Comparison of ENCODE assay signal across 8 cellular contexts in the genomic region with DNA sequence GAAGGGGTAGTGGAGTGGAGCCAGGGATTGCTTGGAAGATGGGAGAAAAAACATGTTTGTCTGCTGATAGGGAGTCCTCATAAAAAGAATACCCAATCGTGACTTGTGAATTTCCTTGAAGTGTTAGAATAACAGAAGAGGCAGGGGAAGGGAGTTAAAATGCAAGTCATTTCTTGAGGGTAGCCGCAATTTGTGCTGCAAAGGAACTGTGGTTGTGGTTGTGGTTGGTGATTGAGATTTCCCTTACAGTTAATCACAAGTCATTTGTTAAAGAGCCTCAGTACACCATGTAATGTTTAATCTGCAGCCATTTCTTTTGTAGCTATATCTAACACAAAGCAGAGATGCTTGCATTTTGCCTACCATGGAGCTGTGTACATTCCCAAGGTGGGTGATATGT.
DNase-seq lines count a peak whose midpoint lies in the region; ATAC-seq lines count a peak whose summit lies in the region.

No MANE protein-coding gene starts in this region.

- DNase-seq in activated gamma-delta T cell treated with Interleukin-2 at 50 U/mL for 16 hours (peak; percentile 47), activated gamma-delta T cell (lab: John Stamatoyannopoulos, UW) (no peak), NOMO-1 treated with DMSO at 0.1 percent for 48 hours (lab: John Stamatoyannopoulos, UW; ENCODE audit: unreplicated experiment) (peak; percentile 97), posterior cingulate gyrus (no peak)
- DNase-seq in activated naive CD4-positive, alpha-beta T cell treated with anti-CD3 and anti-CD28 coated beads, Interleukin-2, amount 10 ng/mL, durations not matched to agents 7 days and 5 days, result peak; percentile 78
- DNase-seq in stimulated activated CD8-positive, alpha-beta memory T cell treated with anti-CD3 and anti-CD28 coated beads, Interleukin-12 subunit alpha, Interleukin-12 subunit beta, amount 100 ng/mL, for 24 hours (ENCODE audit: extremely low read depth), result peak; percentile 20

- peaks cover 15% of the 10 kb centered on the region for H3K9me3 Mint-ChIP-seq in activated naive CD4-positive, alpha-beta T cell treated with anti-CD3 and anti-CD28 coated beads, Interleukin-2, amount 10 ng/mL, durations not matched to agents 7 days and 5 days

- intact Hi-C loops in posterior cingulate gyrus (cut with DNase I), result no loop called here

- peaks cover 54% of the 10 kb centered on the region for H3K27me3 Mint-ChIP-seq in activated naive CD4-positive, alpha-beta T cell treated with anti-CD3 and anti-CD28 coated beads, Interleukin-2, amount 10 ng/mL, durations not matched to agents 7 days and 5 days

- no peak for ATAC-seq in HG03095 (IDR thresholded peaks at IDR 0.05; ENCODE audit: unreplicated experiment)
- ATAC-seq in GM21576 (IDR thresholded peaks at IDR 0.05; ENCODE audit: unreplicated experiment), result no peak

- peaks cover 4% of the 10 kb centered on the region for H3K36me3 Mint-ChIP-seq in activated naive CD4-positive, alpha-beta T cell treated with anti-CD3 and anti-CD28 coated beads, Interleukin-2, amount 10 ng/mL, durations not matched to agents 7 days and 5 days

- peaks cover 13% of the 10 kb centered on the region for H3K4me1 Mint-ChIP-seq in activated naive CD4-positive, alpha-beta T cell treated with anti-CD3 and anti-CD28 coated beads, Interleukin-2, amount 10 ng/mL, durations not matched to agents 7 days and 5 days

- H3K4me3 Mint-ChIP-seq in activated naive CD4-positive, alpha-beta T cell treated with anti-CD3 and anti-CD28 coated beads, Interleukin-2, amount 10 ng/mL, durations not matched to agents 7 days and 5 days, result peak overlapping the region; percentile 19

- peak overlapping the region; percentile 4 for H3K27ac Mint-ChIP-seq in activated naive CD4-positive, alpha-beta T cell treated with anti-CD3 and anti-CD28 coated beads, Interleukin-2, amount 10 ng/mL, durations not matched to agents 7 days and 5 days

- CTCF ChIA-PET in activated naive CD4-positive, alpha-beta T cell treated with anti-CD3 and anti-CD28 coated beads, Interleukin-2, amount 10 ng/mL, durations not matched to agents 7 days and 5 days (lab: Charles Lee), result no interaction called here

Comparison
In these comparisons a context has a peak if more than half of its experiments do, and no peak if none do; other contexts are left out.
1. DNase-seq: peak in activated gamma-delta T cell treated with Interleukin-2 at 50 U/mL for 16 hours (single experiment), NOMO-1 treated with DMSO at 0.1 percent for 48 hours (single experiment), activated naive CD4-positive, alpha-beta T cell treated with anti-CD3 and anti-CD28 coated beads, Interleukin-2, amount 10 ng/mL, durations not matched to agents 7 days and 5 days (single experiment) and stimulated activated CD8-positive, alpha-beta memory T cell treated with anti-CD3 and anti-CD28 coated beads, Interleukin-12 subunit alpha, Interleukin-12 subunit beta, amount 100 ng/mL, for 24 hours (single experiment); none in activated gamma-delta T cell (single experiment) and posterior cingulate gyrus (0 of 10).